12 cellular contexts compared by ENCODE assay signal in the genomic region with DNA sequence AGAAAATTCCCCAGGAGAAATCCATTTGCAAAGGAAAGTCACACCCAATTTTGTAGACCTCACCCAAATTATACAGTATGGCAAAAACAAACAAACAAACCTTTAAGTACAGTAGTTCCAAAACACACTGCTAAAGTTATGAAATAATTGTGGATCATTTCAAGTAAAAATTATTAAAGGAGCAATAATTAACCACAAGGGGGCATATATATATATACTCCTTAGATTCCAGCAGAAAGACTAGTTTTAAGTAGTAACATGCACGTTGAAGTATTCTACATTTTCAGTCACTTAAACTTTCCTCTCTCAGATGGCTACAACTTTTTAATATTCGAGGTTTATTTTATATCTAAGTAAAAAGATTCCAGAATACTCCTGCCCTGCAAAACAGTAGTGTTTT. TPM values are rescaled to one million over a fixed set of nuclear protein-coding genes. Genes with fewer than 3 reads are reported as not detected.
A peak's percentile ranks its signal among the peaks of the same experiment; 100 is the strongest.
DNase-seq lines count a peak whose midpoint lies in the region; ATAC-seq and TF ChIP-seq lines count a peak whose summit lies in the region.
"Had no signal": no experiment of that assay in that cellular context is flagged by ENCODE, and none has a peak within 500 bp of the region (broad histone marks: within the 10 kb centered on the region; RNA-seq: fewer than 3 reads in every experiment).

No MANE protein-coding gene starts in this region.

- WGBS in heart right ventricle, 2 donors: 46 to 51% methylated on average over 2 of the region's 2 CpGs

- H3K27me3 ChIP-seq in heart right ventricle: no peaks in the 10 kb centered on the region
- H3K27me3 ChIP-seq in SU-DHL-6 (ENCODE audit: low read length): no peaks in the 10 kb centered on the region
- no peaks in the 10 kb centered on the region for H3K27me3 ChIP-seq in upper lobe of right lung

- intact Hi-C loops in heart right ventricle (cut with DNase I): loop anchor here in 9 of 10 donors (1.0 to 10.0 kb wide), 7 partner anchors 107 to 223 kb away; no protein-coding TSS in a partner anchor
- intact Hi-C loops in Right ventricle myocardium superior (cut with DNase I): loop anchor here (10.0 kb wide), 2 partner anchors 141 to 221 kb away; no protein-coding TSS in a partner anchor
- intact Hi-C loops in upper lobe of right lung (cut with DNase I): no loop called here

- no peak overlapping the region for H3K9ac ChIP-seq in SU-DHL-6 (ENCODE audit: low read length)

- H3K4me2 ChIP-seq in SU-DHL-6 (ENCODE audit: low read depth, low read length, poor library complexity, severe bottlenecking): no peak overlapping the region

- H3K4me3 ChIP-seq in heart right ventricle (no peak overlapping the region), SU-DHL-6 (ENCODE audit: insufficient read depth, low read length, poor library complexity, severe bottlenecking) (no peak overlapping the region), fibroblast of villous mesenchyme (ENCODE audit: low read depth, low read length) (no peak overlapping the region), upper lobe of right lung (no peak overlapping the region)

- H3K36me3 ChIP-seq in heart right ventricle (peaks cover 0 to 61% (median 0%) of the 10 kb centered on the region in 9 donors), SU-DHL-6 (ENCODE audit: low read length) (no peaks in the 10 kb centered on the region), upper lobe of right lung (peaks cover 14% of the 10 kb centered on the region)

- ATAC-seq in heart right ventricle: no peak
- ATAC-seq in Right ventricle myocardium superior (ENCODE audit: poor library complexity): no peak
- no peak for ATAC-seq in upper lobe of right lung
- no peak for ATAC-seq in HG03159 (IDR thresholded peaks at IDR 0.05; ENCODE audit: unreplicated experiment)

- H2AFZ ChIP-seq in SU-DHL-6 (ENCODE audit: low read depth, low read length, severe bottlenecking): no peak overlapping the region

- no peaks in the 10 kb centered on the region for H3F3A ChIP-seq in SU-DHL-6 (ENCODE audit: insufficient read depth)

- H3K9me3 ChIP-seq in heart right ventricle (no peaks in the 10 kb centered on the region), SU-DHL-6 (ENCODE audit: insufficient read depth, low read length) (no peaks in the 10 kb centered on the region), upper lobe of right lung (no peaks in the 10 kb centered on the region)

- peaks cover 11% of the 10 kb centered on the region for H4K20me1 ChIP-seq in SU-DHL-6 (ENCODE audit: low read depth, low read length)

- TF ChIP-seq CTCF in heart right ventricle (IDR thresholded peaks at IDR 0.05) (peak; percentile 13 to 56 (median 44)), SU-DHL-6 (IDR thresholded peaks at IDR 0.05; ENCODE audit: insufficient read depth, low read length, poor library complexity, severe bottlenecking) (peak; percentile 36), fibroblast of villous mesenchyme (IDR thresholded peaks at IDR 0.05; ENCODE audit: insufficient read depth, low read depth, low read length) (peak; percentile 24), upper lobe of right lung (IDR thresholded peaks at IDR 0.05) (peak; percentile 46)

- H3K27ac ChIP-seq in heart right ventricle (no peak overlapping the region), SU-DHL-6 (ENCODE audit: low read depth, low read length) (no peak overlapping the region), upper lobe of right lung (no peak overlapping the region)

- no peak for DNase-seq in heart right ventricle
- DNase-seq in Right ventricle myocardium superior: no peak
- peak; percentile 34 for DNase-seq in fibroblast of villous mesenchyme (ENCODE audit: low read depth)
- no peak for DNase-seq in upper lobe of right lung
- DNase-seq in stimulated activated naive CD4-positive, alpha-beta T cell (lab: John Stamatoyannopoulos, UW): no peak
- no peak for DNase-seq in stimulated activated CD4-positive, alpha-beta T cell treated with anti-CD3 and anti-CD28 coated beads, Interleukin-4, amount 100 ng/mL, for 1 hour
- DNase-seq: activated T-cell treated with anti-CD3 and anti-CD28 coated beads, Interleukin-2, amount 50 U/mL, for 24 hours; foreskin melanocyte; nephron progenitor cell had no signal

- H3K4me1 ChIP-seq in heart right ventricle (peaks cover 0 to 12% (median 7%) of the 10 kb centered on the region in 9 donors), upper lobe of right lung (peaks cover 6% of the 10 kb centered on the region)

- H3K79me2 ChIP-seq in SU-DHL-6 (ENCODE audit: insufficient read depth, low read length): no peaks in the 10 kb centered on the region

- H3K9me2 ChIP-seq in SU-DHL-6 (replicated peaks; ENCODE audit: insufficient read depth, low read length): no peaks in the 10 kb centered on the region

RNA-seq across cellular contexts. Expression of gene RNF141, which starts 26.8 kb away (rescaled TPM):
- 10 to 100 TPM; 27.1 to 43.0 (median 35.7) TPM for total RNA-seq in heart right ventricle
- polyA plus RNA-seq in heart right ventricle: 1 to 10 TPM; 6.7 to 7.2 TPM
- 41.4 TPM for total RNA-seq in Right ventricle myocardium superior
- 18.0 and 31.1 TPM in 2 replicates for total RNA-seq in fibroblast of villous mesenchyme
- total RNA-seq in upper lobe of right lung: 50.0 TPM

RNA-seq across cellular contexts. Expression of gene LYVE1, which starts 54.3 kb away (rescaled TPM):
- total RNA-seq in heart right ventricle (100 to 1,000 TPM in 1 of 10 donors, 10 to 100 TPM in 5, 1 to 10 TPM in 4; 5.3 to 118 (median 25.1) TPM), Right ventricle myocardium superior (77.2 TPM), fibroblast of villous mesenchyme (under 0.01 TPM in 1 of 2 replicates, not detected in the other), upper lobe of right lung (108 TPM)
- 10 to 100 TPM; 18.2 to 23.1 TPM for polyA plus RNA-seq in heart right ventricle
- total RNA-seq: T-helper 1 cell treated with Interleukin-12 subunit alpha and Interleukin-12 subunit beta and Interleukin-4 antibody, amounts not matched to agents 30 ng/mL and 1 ng/mL, for 36 hours had no signal

RNA-seq across cellular contexts. Expression of gene AMPD3, which starts 59.1 kb away (rescaled TPM):
- total RNA-seq in heart right ventricle (1 to 10 TPM; 1.4 to 8.7 (median 2.6) TPM), Right ventricle myocardium superior (2.6 TPM), fibroblast of villous mesenchyme (14.5 and 22.9 TPM in 2 replicates), upper lobe of right lung (11.6 TPM)
- polyA plus RNA-seq in heart right ventricle: 1 to 10 TPM in 1 of 2 donors, under 1 TPM in 1; 0.59 to 1.2 TPM
